Comparison of ENCODE assay signal across 8 cellular contexts in the genomic region with DNA sequence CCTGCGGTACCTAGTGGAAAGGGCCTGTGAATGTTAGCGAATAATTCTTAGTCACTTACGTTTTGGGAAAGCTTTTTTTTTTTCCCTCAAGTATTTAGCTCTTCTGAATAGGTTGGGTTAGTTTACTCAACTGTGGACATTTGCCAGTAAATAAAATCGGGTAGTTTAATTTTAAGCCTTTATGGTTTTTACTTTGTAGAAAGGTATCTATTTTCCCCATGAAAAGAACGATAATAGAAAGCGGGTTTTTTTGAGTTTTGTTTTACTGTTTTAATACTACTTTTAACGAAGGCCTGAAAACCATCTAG. TPM values are rescaled to one million over a fixed set of nuclear protein-coding genes. Genes with fewer than 3 reads are reported as not detected.
DNase-seq lines count a peak whose midpoint lies in the region; ATAC-seq and TF ChIP-seq lines count a peak whose summit lies in the region.

No MANE protein-coding gene starts in this region.

- no peaks in the 10 kb centered on the region for H3K27me3 Mint-ChIP-seq in activated T-cell treated with anti-CD3 and anti-CD28 coated beads, Interleukin-2, amount 50 U/mL, for 4 hours (ENCODE audit: low read depth)

- H3K27ac ChIP-seq in body of pancreas: peak overlapping the region; percentile 94 to 100 (median 96)
- H3K27ac ChIP-seq in lung (ENCODE audit: low read depth in 1 of 2, low read length in 1 of 2): peak overlapping the region; percentile 90 to 91
- peak overlapping the region; percentile 99 to 100 (median 100) for H3K27ac ChIP-seq in transverse colon

- intact Hi-C loops in body of pancreas (cut with DNase I) (loop anchor here (5.0 kb wide), 1 partner anchor 42 kb away; no protein-coding TSS in a partner anchor), transverse colon (cut with DNase I; ENCODE audit: low total_unique reads) (no loop called here)

- no peaks in the 10 kb centered on the region for H3K36me3 ChIP-seq in body of pancreas (replicated peaks in 1 of 2; ENCODE audit: insufficient read depth in 1 of 2, low read depth in 2 of 2)
- H3K36me3 ChIP-seq in lung (ENCODE audit: control insufficient read depth in 2 of 2, insufficient read depth in 2 of 2, low read length in 2 of 2): peaks cover 0 to 1% of the 10 kb centered on the region in 2 donors
- no peaks in the 10 kb centered on the region for H3K36me3 ChIP-seq in transverse colon

- H3K27me3 ChIP-seq in body of pancreas (no peaks in the 10 kb centered on the region), lung (ENCODE audit: control insufficient read depth, insufficient read depth) (no peaks in the 10 kb centered on the region), transverse colon (no peaks in the 10 kb centered on the region)

- H3K4me3 Mint-ChIP-seq in activated T-cell treated with anti-CD3 and anti-CD28 coated beads, Interleukin-2, amount 50 U/mL, for 4 hours: peak overlapping the region; percentile 93

- 0% methylated on average over 7 of the region's 7 CpGs for WGBS in body of pancreas, 2 donors
- 4 to 5% methylated on average over 7 of the region's 7 CpGs for WGBS in lung, 2 donors
- 0 to 1% methylated on average over 4 to 7 of the region's 7 CpGs for WGBS in transverse colon (ENCODE audit: low coverage in 1 of 2), 2 donors

- no peaks in the 10 kb centered on the region for H3K9me3 Mint-ChIP-seq in activated T-cell treated with anti-CD3 and anti-CD28 coated beads, Interleukin-2, amount 50 U/mL, for 4 hours

- H3K4me1 Mint-ChIP-seq in activated T-cell treated with anti-CD3 and anti-CD28 coated beads, Interleukin-2, amount 50 U/mL, for 4 hours (ENCODE audit: low read depth): peaks cover 56% of the 10 kb centered on the region

- H3K9me3 ChIP-seq in body of pancreas (no peaks in the 10 kb centered on the region), lung (ENCODE audit: control insufficient read depth in 2 of 2, insufficient read depth in 1 of 2, low read length in 1 of 2) (no peaks in the 10 kb centered on the region), transverse colon (no peaks in the 10 kb centered on the region)

- TF ChIP-seq CTCF in body of pancreas (IDR thresholded peaks at IDR 0.05) (no peak), lung (IDR thresholded peaks at IDR 0.05; ENCODE audit: control extremely low read depth, extremely low read depth) (no peak), transverse colon (IDR thresholded peaks at IDR 0.05) (peak in 1 of 5 experiments; percentile 30)

- H3K36me3 Mint-ChIP-seq in activated T-cell treated with anti-CD3 and anti-CD28 coated beads, Interleukin-2, amount 50 U/mL, for 4 hours (ENCODE audit: insufficient read depth): peaks cover 20% of the 10 kb centered on the region

- in situ Hi-C loops in transverse colon (cut with MboI; ENCODE audit: low pct_ligation_motif_present in 1 of 4, low pct_unique_long_range_greater_than_20kb in 1 of 4, low sequenced_read_pairs in 3 of 4): no loop called here

- no peak for TF ChIP-seq EP300 in transverse colon (IDR thresholded peaks at IDR 0.05; ENCODE audit: low read depth)

- no peak for ATAC-seq in activated T-cell treated with anti-CD3 and anti-CD28 coated beads, Interleukin-2, amount 50 U/mL, for 4 hours
- ATAC-seq in body of pancreas: no peak
- no peak for ATAC-seq in lung (ENCODE audit: insufficient read depth, low FRiP score)
- ATAC-seq in GM18498 (IDR thresholded peaks at IDR 0.05; ENCODE audit: unreplicated experiment): no peak
- ATAC-seq in HG02623 (IDR thresholded peaks at IDR 0.05; ENCODE audit: unreplicated experiment): no peak

- H3K4me1 ChIP-seq in body of pancreas (peaks cover 58% of the 10 kb centered on the region), lung (ENCODE audit: control insufficient read depth in 2 of 2, insufficient read depth in 2 of 2, low read length in 2 of 2) (peaks cover 7 to 16% of the 10 kb centered on the region in 2 donors), transverse colon (peaks cover 36 to 69% (median 53%) of the 10 kb centered on the region in 4 donors)

- TF ChIP-seq POLR2A in body of pancreas (IDR thresholded peaks at IDR 0.05) (no peak), transverse colon (IDR thresholded peaks at IDR 0.05) (no peak)

- H3K4me3 ChIP-seq in body of pancreas (peak overlapping the region in 1 of 2 donors; percentile 16), lung (peak overlapping the region; percentile 93), transverse colon (peak overlapping the region; percentile 30 to 100 (median 74))

- no peak for DNase-seq in activated T-cell treated with anti-CD3 and anti-CD28 coated beads, Interleukin-2, amount 50 U/mL, for 4 hours
- DNase-seq in activated T-cell treated with anti-CD3 and anti-CD28 coated beads for 4 hours (no peak), body of pancreas (no peak), lung (ENCODE audit: low spot score) (no peak), transverse colon (no peak), NCI-H146 treated with DMSO at 0.1 percent for 48 hours (lab: John Stamatoyannopoulos, UW; ENCODE audit: unreplicated experiment) (no peak)

RNA-seq across cellular contexts. Expression of a gene that starts 1.7 kb away (rescaled TPM):
- total RNA-seq in activated T-cell treated with anti-CD3 and anti-CD28 coated beads, Interleukin-2, amount 50 U/mL, for 4 hours: 10 to 100 TPM; 81.3 to 90.1 (median 88.3) TPM
- total RNA-seq in body of pancreas (10 to 100 TPM; 27.0 to 30.3 TPM), lung (10 to 100 TPM; 42.1 to 62.9 TPM), transverse colon (10 to 100 TPM; 50.8 to 61.3 (median 58.6) TPM)
- polyA plus RNA-seq in lung: 10 to 100 TPM; 22.9 to 27.0 TPM
